8 cellular contexts compared by ENCODE assay signal in genomic region chr22:29603358-29604191, GRCh38. TPM values are rescaled to one million over a fixed set of nuclear protein-coding genes. Genes with fewer than 3 reads are reported as not detected.
DNase-seq lines count a peak whose midpoint lies in the region; ATAC-seq, FAIRE-seq and TF ChIP-seq lines count a peak whose summit lies in the region.

NF2 (plus strand) TSS chr22:29603633; CDS start chr22:29603999, 366 bp downstream.

- H3K36me3 ChIP-seq in HUES64 (ENCODE audit: insufficient read depth, low read length): no peaks in the 10 kb centered on the region
- peaks cover 20% of the 10 kb centered on the region; the same call in 1 of the 2 replicates for H3K36me3 ChIP-seq in OCI-LY1 (ENCODE audit: insufficient read depth, low read length)
- H3K36me3 ChIP-seq in mesodermal cell (ENCODE audit: control insufficient read depth, insufficient read depth, low read length): peaks cover 12% of the 10 kb centered on the region

- peak within 1 kb of the TSS; percentile 78 for H3K9ac ChIP-seq in HUES64 (ENCODE audit: low read depth, low read length)
- H3K9ac ChIP-seq in OCI-LY1 (ENCODE audit: low read length): peak within 1 kb of the TSS; percentile 96

- in situ Hi-C loops in endometrial microvascular endothelial cells (cut with HindIII; ENCODE audit: inconsistent ontology term, low pct_unique_long_range_greater_than_20kb, low sequenced_read_pairs): no loop called here

- H4K20me1 ChIP-seq in OCI-LY1 (ENCODE audit: insufficient read depth, low read length): no peaks in the 10 kb centered on the region

- H3K4me2 ChIP-seq in OCI-LY1 (ENCODE audit: low read length): peak within 1 kb of the TSS; percentile 98

- H3K79me2 ChIP-seq in OCI-LY1 (ENCODE audit: insufficient read depth, low read length): peaks cover 39% of the 10 kb centered on the region

- no peak for FAIRE-seq in D721Med (lab: Jason Lieb, UNC)

- H3K9me3 ChIP-seq in HUES64 (ENCODE audit: insufficient read depth, low read depth, low read length) (no peaks in the 10 kb centered on the region), OCI-LY1 (ENCODE audit: low read length) (no peaks in the 10 kb centered on the region), mesodermal cell (ENCODE audit: control insufficient read depth, low read length) (no peaks in the 10 kb centered on the region)

- ATAC-seq in GM21447 (IDR thresholded peaks at IDR 0.05; ENCODE audit: unreplicated experiment): peak; percentile 94

- H3F3A ChIP-seq in OCI-LY1 (ENCODE audit: insufficient read depth, low read length): no peaks in the 10 kb centered on the region

- no peak for TF ChIP-seq CTCF in D721Med (IDR thresholded peaks at IDR 0.05; ENCODE audit: insufficient read depth, missing control alignments)
- no peak; the same call in 1 of the 2 replicates for TF ChIP-seq CTCF in OCI-LY1 (IDR thresholded peaks at IDR 0.05; ENCODE audit: low read length)

- no peaks in the 10 kb centered on the region for H3K27me3 ChIP-seq in HUES64 (ENCODE audit: insufficient read depth, low read length)
- H3K27me3 ChIP-seq in OCI-LY1 (ENCODE audit: insufficient read depth, low read length): no peaks in the 10 kb centered on the region

- H3K27ac ChIP-seq in HUES64 (ENCODE audit: low read depth, low read length) (peak within 1 kb of the TSS; percentile 62), OCI-LY1 (ENCODE audit: low read depth, low read length, poor library complexity, severe bottlenecking) (peak within 1 kb of the TSS; percentile 30), mesodermal cell (ENCODE audit: low read depth, low read length, severe bottlenecking) (peak within 1 kb of the TSS; percentile 83)

- H3K4me1 ChIP-seq in HUES64 (ENCODE audit: insufficient read depth, low read length) (peaks cover 13% of the 10 kb centered on the region), OCI-LY1 (ENCODE audit: insufficient read depth, low read length, severe bottlenecking) (peaks cover 19% of the 10 kb centered on the region), mesodermal cell (ENCODE audit: control insufficient read depth, insufficient read depth, low read length, poor library complexity, severe bottlenecking) (no peaks in the 10 kb centered on the region)

- H3K4me3 ChIP-seq in HUES64 (ENCODE audit: low read length) (peak within 1 kb of the TSS; percentile 84), OCI-LY1 (ENCODE audit: low read depth, low read length, poor library complexity, severe bottlenecking) (peak within 1 kb of the TSS; percentile 94), mesodermal cell (ENCODE audit: extremely low read depth, insufficient read depth, low read length, poor library complexity, severe bottlenecking) (peak within 1 kb of the TSS; percentile 86)

- H3K9me2 ChIP-seq in OCI-LY1 (ENCODE audit: low read depth, low read length): no peaks in the 10 kb centered on the region

- H2AFZ ChIP-seq in OCI-LY1 (ENCODE audit: low read length): peak within 1 kb of the TSS; percentile 50; the same call in 1 of the 2 replicates

- under 1% methylated on average over 84 of the region's 84 CpGs for WGBS in HUES64
- WGBS in mesodermal cell (ENCODE audit: insufficient coverage in 2 of 2), 2 experiments: 0% methylated on average over 75 to 79 of the region's 84 CpGs

- DNase-seq in D721Med (ENCODE audit: insufficient read length, low spot score): peak; percentile 64
- peak; percentile 97 for DNase-seq in activated CD8-positive, alpha-beta memory T cell treated with anti-CD3 and anti-CD28 coated beads, Interleukin-2, amount 50 U/mL, for 4 hours
- DNase-seq in stimulated activated CD8-positive, alpha-beta memory T cell treated with anti-CD3 and anti-CD28 coated beads, Interleukin-15, amount 100 ng/mL, for 4 hours (ENCODE audit: low read depth in 2 of 2): peak; percentile 97

RNA-seq across cellular contexts. Expression of gene NF2, which starts in this region (rescaled TPM):
- 15.3 TPM for polyA plus RNA-seq in HUES64 (2013, experiment 1 of 2)
- 16.9 TPM for polyA plus RNA-seq in HUES64 (2013, experiment 2 of 2)
- 127 TPM for total RNA-seq in endometrial microvascular endothelial cells (ENCODE audit: inconsistent ontology term)
- polyA plus RNA-seq in mesodermal cell (2013, experiment 1 of 2): 17.3 TPM
- polyA plus RNA-seq in mesodermal cell (2013, experiment 2 of 2): 15.2 TPM

Comparison
In these comparisons a context has a peak if more than half of its experiments do, and no peak if none do; other contexts are left out.
1. Peak in every context shown above with its lines: DNase-seq, ATAC-seq, H3K4me3 ChIP-seq and H3K27ac ChIP-seq.
2. H3K27ac ChIP-seq: peak in every context shown above with its lines; median percentile 83 in mesodermal cell; 62 in HUES64; 30 in OCI-LY1.